ENCODE assay signal across 15 cellular contexts in genomic region chr12:80040075-80040738, GRCh38. TPM values are rescaled to one million over a fixed set of nuclear protein-coding genes. Genes with fewer than 3 reads are reported as not detected.
DNase-seq lines count a peak whose midpoint lies in the region; ATAC-seq and TF ChIP-seq lines count a peak whose summit lies in the region.
"Had no signal": no experiment of that assay in that cellular context is flagged by ENCODE, and none has a peak within 500 bp of the region (broad histone marks: within the 10 kb centered on the region; RNA-seq: fewer than 3 reads in every experiment).

No MANE protein-coding gene starts in this region.

- no peaks in the 10 kb centered on the region for H3K36me3 ChIP-seq in SJSA1
- H3K36me3 ChIP-seq in aorta (ENCODE audit: control insufficient read depth in 1 of 2, insufficient read depth in 2 of 2, low read length in 1 of 2), result no peaks in the 10 kb centered on the region
- H3K36me3 ChIP-seq: BLaER1, Peyer's patch had no signal

- H3K27me3 ChIP-seq in SJSA1 (replicated peaks) (no peaks in the 10 kb centered on the region), aorta (ENCODE audit: control insufficient read depth in 1 of 2, insufficient read depth in 2 of 2, low read length in 1 of 2) (no peaks in the 10 kb centered on the region)
- H3K27me3 ChIP-seq: BLaER1, Peyer's patch had no signal

- H3K4me1 ChIP-seq in SJSA1 (replicated peaks), result peaks cover 34% of the 10 kb centered on the region
- H3K4me1 ChIP-seq in aorta (ENCODE audit: control insufficient read depth in 1 of 2, insufficient read depth in 2 of 2, low read length in 2 of 2), result peaks cover 2 to 9% of the 10 kb centered on the region in 2 donors
- H3K4me1 ChIP-seq: BLaER1, parathyroid adenoma, Peyer's patch had no signal

- intact Hi-C loops in aorta (cut with DNase I), result loop anchor here in 1 of 2 donors (10.0 kb wide), 1 partner anchor 485 kb away; no protein-coding TSS in a partner anchor

- TF ChIP-seq CTCF in fibroblast of mammary gland (conservative IDR thresholded peaks at IDR 0.05; ENCODE audit: control insufficient read depth, insufficient read depth, low read depth, low read length), result no peak

- H3K4me3 ChIP-seq in SJSA1, result no peak overlapping the region
- H3K4me3 ChIP-seq in fibroblast of mammary gland (ENCODE audit: control insufficient read depth, low read depth, low read length), result no peak overlapping the region
- no peak overlapping the region for H3K4me3 ChIP-seq in aorta (ENCODE audit: low read length in 2 of 2)
- H3K4me3 ChIP-seq: BLaER1, Peyer's patch had no signal

- no peaks in the 10 kb centered on the region for H3K9me3 ChIP-seq in SJSA1 (replicated peaks)
- no peaks in the 10 kb centered on the region for H3K9me3 ChIP-seq in aorta (ENCODE audit: control insufficient read depth, low read length)
- H3K9me3 ChIP-seq: BLaER1, Peyer's patch had no signal

- peak; percentile 81 for DNase-seq in A172 (ENCODE audit: low spot score)
- DNase-seq in ELR (ENCODE audit: low read depth), result peak; percentile 72
- DNase-seq in SJSA1 (ENCODE audit: low read depth in 1 of 2, low spot score in 2 of 2), result no peak
- peak; percentile 71 for DNase-seq in fibroblast of mammary gland (ENCODE audit: low read depth)
- DNase-seq in DMS79 (lab: John Stamatoyannopoulos, UW), result no peak
- DNase-seq in aorta, result no peak
- DNase-seq: activated effector memory CD4-positive, alpha-beta T cell treated with anti-CD3 and anti-CD28 coated beads, Interleukin-2, amount 50 U/mL, for 16 hours; head of caudate nucleus; NCI-H1105 treated with DMSO at 0.1 percent for 48 hours; NCI-H510A treated with DMSO at 0.1 percent for 48 hours; Peyer's patch had no signal

- H3K27ac ChIP-seq in SJSA1, result peak overlapping the region; percentile 40; the same call in 1 of the 2 replicates
- peak overlapping the region in 1 of 2 donors; percentile 44 for H3K27ac ChIP-seq in aorta (ENCODE audit: low read depth in 1 of 2, low read length in 2 of 2)
- H3K27ac ChIP-seq: BLaER1, parathyroid adenoma, Peyer's patch had no signal

- WGBS in aorta, 2 donors, result 96 to 97% methylated on average over 8 of the region's 8 CpGs

- ATAC-seq in HG03432 (IDR thresholded peaks at IDR 0.05; ENCODE audit: unreplicated experiment), result no peak
- no peak for ATAC-seq in GM19023 (IDR thresholded peaks at IDR 0.05; ENCODE audit: unreplicated experiment)
- ATAC-seq in aorta (ENCODE audit: low FRiP score), result no peak

RNA-seq across cellular contexts. Expression of gene OTOGL, which starts 59.1 kb away (rescaled TPM):
- total RNA-seq in A172 (2014; rRNA removed; shearing (Covaris generic)), result 0.22 and 0.67 TPM in 2 replicates
- total RNA-seq in SJSA1 (2014; rRNA removed; shearing (Covaris generic)), result 0.08 and 0.50 TPM in 2 replicates
- under 1 TPM; 0.54 to 0.62 TPM for total RNA-seq in aorta
- under 1 TPM in 1 of 2 donors, not detected in 1; 0.20 TPM for polyA plus RNA-seq in aorta

Comparison
In these comparisons a context has a peak if more than half of its experiments do, and no peak if none do; other contexts are left out.
1. DNase-seq: peak in A172 (single experiment), ELR (single experiment) and fibroblast of mammary gland (single experiment); none in SJSA1 (0 of 2), DMS79 (single experiment) and aorta (0 of 2).